1 cellular context compared by ENCODE assay signal in genomic region chr6:6818078-6818639, GRCh38.
A peak's percentile ranks its signal among the peaks of the same experiment; 100 is the strongest.
TF ChIP-seq lines count a peak whose summit lies in the region.

No MANE protein-coding gene starts in this region.

TF ChIP-seq in GM12878, 131 proteins besides CTCF, POLR2A, EP300 and RAD21 (continued from another document and continues in another):
- TF ChIP-seq IRF3 (IDR thresholded peaks at IDR 0.05) (no peak), SPI1 (IDR thresholded peaks at IDR 0.05; ENCODE audit: borderline replicate concordance, insufficient read depth, low read depth, low read length) (no peak), HDAC6 (IDR thresholded peaks at IDR 0.05; ENCODE audit: unreplicated experiment) (no peak), CBX5 (IDR thresholded peaks at IDR 0.05; ENCODE audit: low read depth) (no peak), IRF4 (IDR thresholded peaks at IDR 0.05; ENCODE audit: low read depth, low read length) (no peak), HCFC1 (IDR thresholded peaks at IDR 0.05; ENCODE audit: low read length) (no peak), CUX1 (IDR thresholded peaks at IDR 0.05; ENCODE audit: insufficient replicate concordance, low read depth, low read length) (no peak), ETV6 (conservative IDR thresholded peaks at IDR 0.05 in 1 of 2, IDR thresholded peaks at IDR 0.05 in 1 of 2; ENCODE audit: borderline replicate concordance in 1 of 2, low read depth in 1 of 2) (no peak), ATF7 (IDR thresholded peaks at IDR 0.05; ENCODE audit: low read depth) (0 out of 2 replicates have a peak, but pooled peaks have one; percentile 39), CBFB (IDR thresholded peaks at IDR 0.05; ENCODE audit: low read depth) (no peak), CHD4 (IDR thresholded peaks at IDR 0.05) (no peak), PBX3 (IDR thresholded peaks at IDR 0.05; ENCODE audit: insufficient replicate concordance, low read depth, low read length) (no peak), FOXK2 (IDR thresholded peaks at IDR 0.05) (no peak), NFYA (IDR thresholded peaks at IDR 0.05; ENCODE audit: borderline replicate concordance, low read depth, low read length) (no peak), E2F8 (IDR thresholded peaks at IDR 0.05; ENCODE audit: low read depth, partially characterized antibody) (no peak), ZNF687 (IDR thresholded peaks at IDR 0.05) (no peak), SMAD5 (IDR thresholded peaks at IDR 0.05; ENCODE audit: low read depth) (no peak), PKNOX1 (IDR thresholded peaks at IDR 0.05) (no peak), IKZF2 (IDR thresholded peaks at IDR 0.05) (peak; percentile 74 to 75), SUPT20H (IDR thresholded peaks at IDR 0.05; ENCODE audit: borderline replicate concordance, control insufficient read depth, low read depth, low read length) (no peak), TAF1 (IDR thresholded peaks at IDR 0.05; ENCODE audit: borderline replicate concordance, low read depth, low read length) (no peak), BMI1 (IDR thresholded peaks at IDR 0.05; ENCODE audit: borderline replicate concordance) (no peak), ZNF207 (IDR thresholded peaks at IDR 0.05; ENCODE audit: borderline replicate concordance) (no peak), CHD2 (IDR thresholded peaks at IDR 0.05; ENCODE audit: borderline replicate concordance, low read depth, low read length) (no peak), ZBTB33 (IDR thresholded peaks at IDR 0.05) (peak; percentile 70), NR2F1 (conservative IDR thresholded peaks at IDR 0.05) (peak; percentile 88), ATF2 (IDR thresholded peaks at IDR 0.05; ENCODE audit: low read length) (peak; percentile 32; the same call in 1 of the 2 replicates), TBL1XR1 (IDR thresholded peaks at IDR 0.05; ENCODE audit: low read depth, low read length) (no peak), JUNB (IDR thresholded peaks at IDR 0.05) (no peak), BACH1 (IDR thresholded peaks at IDR 0.05; ENCODE audit: borderline replicate concordance) (no peak), MYC (IDR thresholded peaks at IDR 0.05; ENCODE audit: insufficient read depth, insufficient read length, insufficient replicate concordance, low read length, severe bottlenecking) (no peak), HSF1 (IDR thresholded peaks at IDR 0.05; ENCODE audit: low read depth, low read length) (no peak), E2F4 (IDR thresholded peaks at IDR 0.05; ENCODE audit: low read depth, low read length) (no peak), PML (IDR thresholded peaks at IDR 0.05; ENCODE audit: low read length) (no peak), ATF3 (IDR thresholded peaks at IDR 0.05; ENCODE audit: borderline replicate concordance, extremely low read depth, low read depth, low read length) (no peak), EED (IDR thresholded peaks at IDR 0.05; ENCODE audit: low read depth) (no peak)
